ENCODE assay signal across 1 cellular context in the genomic region with DNA sequence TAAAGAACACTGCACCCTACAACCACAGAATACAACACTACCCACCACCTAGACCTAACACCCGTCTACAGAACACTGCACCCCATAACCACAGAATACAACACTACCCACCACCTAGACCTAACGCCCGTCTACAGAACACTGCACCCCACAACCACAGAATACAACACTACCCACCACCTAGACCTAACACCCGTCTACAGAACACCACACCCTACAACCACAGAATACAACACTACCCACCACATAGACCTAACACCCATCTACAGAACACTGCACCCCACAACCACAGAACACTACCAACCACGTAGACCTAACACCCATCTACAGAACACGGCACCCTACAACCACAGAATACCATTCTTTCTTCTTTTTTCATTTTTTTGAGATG. TPM values are rescaled to one million over a fixed set of nuclear protein-coding genes. Genes with fewer than 3 reads are reported as not detected.
"Had no signal": no experiment of that assay in that cellular context is flagged by ENCODE, and none has a peak within 500 bp of the region (broad histone marks: within the 10 kb centered on the region; RNA-seq: fewer than 3 reads in every experiment).

No MANE protein-coding gene starts in this region.

RNA-seq across cellular contexts. Expression of gene MYL9, which starts 23.4 kb away (rescaled TPM):
- total RNA-seq: activated naive CD4-positive, alpha-beta T cell treated with anti-CD3 and anti-CD28 coated beads for 36 hours had no signal
